In genomic region chr5:87190687-87191086, GRCh38 we compare ENCODE assay signal across 18 cellular contexts.
DNase-seq lines count a peak whose midpoint lies in the region; ATAC-seq and TF ChIP-seq lines count a peak whose summit lies in the region.
"Had no signal": no experiment of that assay in that cellular context is flagged by ENCODE, and none has a peak within 500 bp of the region (broad histone marks: within the 10 kb centered on the region; RNA-seq: fewer than 3 reads in every experiment).

No MANE protein-coding gene starts in this region.

- no peaks in the 10 kb centered on the region for H3K9me3 ChIP-seq in BE2C
- H3K9me3 ChIP-seq: esophagus squamous epithelium, SJSA1, transverse colon had no signal

- no peak for TF ChIP-seq CTCF in BE2C (IDR thresholded peaks at IDR 0.05; ENCODE audit: low read depth, low read length)

- DNase-seq in NCI-H526 (lab: John Stamatoyannopoulos, UW) = no peak
- no peak for DNase-seq in pons (ENCODE audit: low spot score)
- DNase-seq in BE2C = no peak
- DNase-seq: activated CD8-positive, alpha-beta T cell treated with anti-CD3 and anti-CD28 coated beads for 36 hours; activated effector memory CD4-positive, alpha-beta T cell treated with Interleukin-2 at 50 U/mL for 16 hours; anterior cingulate cortex; cortex of kidney; esophagus squamous epithelium; retina; stimulated activated CD4-positive, alpha-beta T cell treated with anti-CD3 and anti-CD28 coated beads, Interleukin-1b, Interleukin-23, amount 100 ng/mL, for 48 hours; transverse colon had no signal

- no peaks in the 10 kb centered on the region for H3K36me3 ChIP-seq in BE2C
- H3K36me3 ChIP-seq: esophagus squamous epithelium, SJSA1, transverse colon had no signal

- peaks cover 5% of the 10 kb centered on the region; the same call in 1 of the 2 replicates for H3K27me3 ChIP-seq in BE2C
- H3K27me3 ChIP-seq: esophagus squamous epithelium, hepatocyte, SJSA1, transverse colon had no signal

- peak; percentile 67 for ATAC-seq in GM18502 (IDR thresholded peaks at IDR 0.05; ENCODE audit: poor library complexity, unreplicated experiment)
- ATAC-seq in GM21367 (IDR thresholded peaks at IDR 0.05; ENCODE audit: unreplicated experiment) = peak; percentile 63
- peak; percentile 56 for ATAC-seq in HG02884 (IDR thresholded peaks at IDR 0.05; ENCODE audit: unreplicated experiment)
- ATAC-seq in HG03571 (IDR thresholded peaks at IDR 0.05; ENCODE audit: unreplicated experiment) = peak; percentile 60
- no peak for ATAC-seq in GM18520 (IDR thresholded peaks at IDR 0.05; ENCODE audit: unreplicated experiment)
- ATAC-seq: activated CD8-positive, alpha-beta T cell treated with anti-CD3 and anti-CD28 coated beads for 36 hours had no signal

- no peaks in the 10 kb centered on the region for H3K4me1 ChIP-seq in BE2C
- H3K4me1 ChIP-seq: esophagus squamous epithelium, transverse colon had no signal

- no peak overlapping the region for H3K4me3 ChIP-seq in BE2C (ENCODE audit: low read depth, low read length)
- H3K4me3 ChIP-seq: esophagus squamous epithelium, hepatocyte, SJSA1, transverse colon had no signal
